In genomic region chr13:35292329-35292728, GRCh38 we compare ENCODE assay signal across 24 cellular contexts.
"Had no signal": no experiment of that assay in that cellular context is flagged by ENCODE, and none has a peak within 500 bp of the region (broad histone marks: within the 10 kb centered on the region; RNA-seq: fewer than 3 reads in every experiment).

No MANE protein-coding gene starts in this region.

- ATAC-seq: natural killer cell; right lobe of liver; stimulated activated memory B cell treated with anti-CD40 and anti-IgM and Interleukin-4, amounts not matched to agents 10 μg/mL and 1 μg/mL and 100 μg/mL, for 72 hours; stimulated activated naive CD8-positive, alpha-beta T cell treated with anti-CD3 and anti-CD28 coated beads, Interleukin-15, amount 100 ng/mL, for 72 hours had no signal

- DNase-seq: islet precursor cell; left ventricle myocardium inferior; mesendoderm; naive B cell; natural killer cell; nephron progenitor cell; occipital lobe; right lobe of liver; stimulated activated CD4-positive, alpha-beta T cell treated with anti-CD3 and anti-CD28 coated beads, Interleukin-1b, Interleukin-23, amount 100 ng/mL, for 48 hours; stimulated activated CD4-positive, alpha-beta T cell treated with anti-CD3 and anti-CD28 coated beads, Interleukin-2, amount 100 ng/mL, for 48 hours; stimulated activated CD4-positive, alpha-beta T cell treated with anti-CD3 and anti-CD28 coated beads, Interleukin-4, amount 100 ng/mL, for 4 hours; stimulated activated CD8-positive, alpha-beta memory T cell treated with anti-CD3 and anti-CD28 coated beads, Interleukin-4, amount 100 ng/mL, for 48 hours; stimulated activated naive CD4-positive, alpha-beta T cell treated with Interleukin-2 at 50 U/mL for 16 hours; stimulated activated naive CD8-positive, alpha-beta T cell treated with anti-CD3 and anti-CD28 coated beads, Interleukin-15, amount 100 ng/mL, for 72 hours; substantia nigra had no signal

- H3K4me2 ChIP-seq: neural progenitor cell, smooth muscle cell had no signal

- H3K27ac ChIP-seq: left ventricle myocardium inferior, neural progenitor cell, neutrophil, parathyroid adenoma, right atrium auricular region, right lobe of liver, tibial nerve, vagina had no signal

- H3K4me1 ChIP-seq: left ventricle myocardium inferior, neural progenitor cell, parathyroid adenoma, right atrium auricular region, right lobe of liver, tibial nerve, vagina had no signal

- H3K79me2 ChIP-seq: parathyroid adenoma had no signal

- H3K9ac ChIP-seq: neural progenitor cell, parathyroid adenoma had no signal

- H2AFZ ChIP-seq: neural progenitor cell, parathyroid adenoma had no signal

- H3K9me3 ChIP-seq: left ventricle myocardium inferior, neutrophil, right atrium auricular region, right lobe of liver, tibial nerve, vagina had no signal

- H3K27me3 ChIP-seq: neural progenitor cell, neutrophil, right atrium auricular region, right lobe of liver, tibial nerve, vagina had no signal

- H3K36me3 ChIP-seq: left ventricle myocardium inferior, neural progenitor cell, neutrophil, right atrium auricular region, right lobe of liver, tibial nerve, vagina had no signal

- H3K4me3 ChIP-seq: left ventricle myocardium inferior, lung, neural progenitor cell, right atrium auricular region, right lobe of liver, smooth muscle cell, tibial nerve, vagina had no signal
